In genomic region chr7:2887816-2888215, GRCh38 we compare ENCODE assay signal across 30 cellular contexts.
"Had no signal": no experiment of that assay in that cellular context is flagged by ENCODE, and none has a peak within 500 bp of the region (broad histone marks: within the 10 kb centered on the region; RNA-seq: fewer than 3 reads in every experiment).

No MANE protein-coding gene starts in this region.

- H3K36me3 ChIP-seq: ascending aorta, cardiac muscle cell, Peyer's patch, SJSA1, WERI-Rb-1 had no signal

- H3K9me3 ChIP-seq: ascending aorta, Peyer's patch, SJSA1 had no signal

- H3K27ac Mint-ChIP-seq: activated CD8-positive, alpha-beta T cell treated with anti-CD3 and anti-CD28 coated beads for 36 hours; activated naive CD4-positive, alpha-beta T cell treated with anti-CD3 and anti-CD28 coated beads, Interleukin-2, amount 50 U/mL, for 24 hours; activated naive CD8-positive, alpha-beta T cell treated with anti-CD3 and anti-CD28 coated beads, Interleukin-2, amount 10 ng/mL, durations not matched to agents 7 days and 5 days; activated T-cell treated with anti-CD3 and anti-CD28 coated beads, Interleukin-2, amount 50 U/mL, for 72 hours; activated T-helper 17 cell treated with anti-CD3 and anti-CD28 coated beads, Interleukin-2, amount 50 U/mL, for 72 hours had no signal

- H3K9me3 Mint-ChIP-seq: activated CD4-positive, alpha-beta T cell treated with anti-CD3 and anti-CD28 coated beads, Interleukin-2, amount 10 ng/mL, durations not matched to agents 24 days and 14 days; activated CD8-positive, alpha-beta T cell treated with anti-CD3 and anti-CD28 coated beads for 36 hours; activated naive CD4-positive, alpha-beta T cell treated with anti-CD3 and anti-CD28 coated beads, Interleukin-2, amount 50 U/mL, for 24 hours; activated naive CD8-positive, alpha-beta T cell treated with anti-CD3 and anti-CD28 coated beads, Interleukin-2, amount 10 ng/mL, durations not matched to agents 7 days and 5 days; activated T-cell treated with anti-CD3 and anti-CD28 coated beads, Interleukin-2, amount 50 U/mL, for 72 hours; activated T-helper 17 cell treated with anti-CD3 and anti-CD28 coated beads, Interleukin-2, amount 50 U/mL, for 72 hours; central memory CD8-positive, alpha-beta T cell had no signal

- H3K27ac ChIP-seq: ascending aorta, cardiac muscle cell, Peyer's patch, SJSA1, WERI-Rb-1 had no signal

- H3K4me3 ChIP-seq: ascending aorta, cardiac muscle cell, Peyer's patch, SJSA1 had no signal

- H3K27me3 Mint-ChIP-seq: activated CD8-positive, alpha-beta T cell treated with anti-CD3 and anti-CD28 coated beads for 36 hours; activated naive CD4-positive, alpha-beta T cell treated with anti-CD3 and anti-CD28 coated beads, Interleukin-2, amount 50 U/mL, for 24 hours; activated T-helper 17 cell treated with anti-CD3 and anti-CD28 coated beads, Interleukin-2, amount 50 U/mL, for 72 hours; central memory CD8-positive, alpha-beta T cell had no signal

- H3K4me1 ChIP-seq: ascending aorta, Peyer's patch had no signal

- H3K4me3 Mint-ChIP-seq: activated CD4-positive, alpha-beta T cell treated with anti-CD3 and anti-CD28 coated beads, Interleukin-2, amount 10 ng/mL, durations not matched to agents 24 days and 14 days; activated CD8-positive, alpha-beta T cell treated with anti-CD3 and anti-CD28 coated beads for 36 hours; activated naive CD4-positive, alpha-beta T cell treated with anti-CD3 and anti-CD28 coated beads, Interleukin-2, amount 50 U/mL, for 24 hours; activated naive CD8-positive, alpha-beta T cell treated with anti-CD3 and anti-CD28 coated beads, Interleukin-2, amount 10 ng/mL, durations not matched to agents 7 days and 5 days; activated T-cell treated with anti-CD3 and anti-CD28 coated beads, Interleukin-2, amount 50 U/mL, for 72 hours; activated T-helper 17 cell treated with anti-CD3 and anti-CD28 coated beads, Interleukin-2, amount 50 U/mL, for 72 hours; central memory CD8-positive, alpha-beta T cell had no signal

- H3K27me3 ChIP-seq: ascending aorta, cardiac muscle cell, Peyer's patch, SJSA1 had no signal

- DNase-seq: activated CD4-positive, alpha-beta T cell treated with anti-CD3 and anti-CD28 coated beads, Interleukin-2, amount 10 ng/mL, durations not matched to agents 24 days and 14 days; activated CD4-positive, alpha-beta T cell treated with anti-CD3 and anti-CD28 coated beads, Interleukin-2, amount 50 U/mL, for 4 hours; activated CD8-positive, alpha-beta T cell treated with anti-CD3 and anti-CD28 coated beads for 36 hours; activated effector memory CD4-positive, alpha-beta T cell treated with anti-CD3 and anti-CD28 coated beads, Interleukin-2, amount 50 U/mL, for 16 hours; activated naive CD4-positive, alpha-beta T cell; activated naive CD8-positive, alpha-beta T cell treated with anti-CD3 and anti-CD28 coated beads, Interleukin-2, amount 10 ng/mL, durations not matched to agents 7 days and 5 days; activated T-cell treated with anti-CD3 and anti-CD28 coated beads, Interleukin-2, amount 50 U/mL, for 1 hour; activated T-cell treated with anti-CD3 and anti-CD28 coated beads, Interleukin-2, amount 50 U/mL, for 72 hours; Karpas-422; KBM-7; NCI-H1105; NCI-H1436; NCI-H1694; NCI-H1930; NCI-H345; NCI-H524 treated with DMSO at 0.1 percent for 48 hours; PC-3; Peyer's patch; RPMI8226; SHP77 treated with DMSO at 0.1 percent for 48 hours; T-helper 1 cell; T-helper 2 cell; T-helper 9 cell; WERI-Rb-1 had no signal

- H3K36me3 Mint-ChIP-seq: activated naive CD4-positive, alpha-beta T cell treated with anti-CD3 and anti-CD28 coated beads, Interleukin-2, amount 50 U/mL, for 24 hours; activated naive CD8-positive, alpha-beta T cell treated with anti-CD3 and anti-CD28 coated beads, Interleukin-2, amount 10 ng/mL, durations not matched to agents 7 days and 5 days had no signal
